Comparison of ENCODE assay signal across 9 cellular contexts in the genomic region with DNA sequence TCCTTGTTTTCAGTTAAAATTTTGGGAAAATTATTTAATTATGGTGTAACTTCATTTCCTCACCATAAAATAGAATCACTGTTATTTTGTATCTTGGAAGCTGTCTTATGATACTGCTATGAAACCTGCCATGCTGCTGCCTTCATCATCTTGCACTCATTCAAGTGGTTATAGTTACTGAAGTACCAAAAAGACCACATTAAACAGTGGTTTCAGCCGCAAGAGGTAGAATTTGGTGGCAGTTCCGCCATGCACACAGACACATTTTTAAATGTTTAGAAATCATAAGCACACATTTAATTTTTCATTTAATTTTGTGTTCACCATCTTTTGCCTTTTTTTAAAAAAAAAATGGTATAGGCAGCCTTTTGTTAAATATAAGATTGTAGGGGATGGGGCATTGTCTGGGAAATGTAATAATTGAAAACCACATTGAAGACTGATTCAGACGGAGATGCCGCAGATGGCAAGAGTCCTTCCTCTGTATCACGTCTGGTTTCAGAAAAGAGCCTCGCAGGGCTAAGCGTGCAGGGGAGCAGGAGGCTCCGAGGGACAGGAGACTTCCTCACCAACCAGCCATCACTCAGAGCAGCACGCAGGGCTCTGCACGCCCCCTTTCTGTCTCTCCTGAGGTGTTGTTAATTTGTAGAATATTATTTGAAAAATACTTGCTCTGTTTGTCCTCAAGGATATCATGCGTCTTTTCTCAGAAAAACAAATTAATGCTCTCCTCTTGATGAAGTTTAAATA.
DNase-seq lines count a peak whose midpoint lies in the region; ATAC-seq and TF ChIP-seq lines count a peak whose summit lies in the region.
"Had no signal": no experiment of that assay in that cellular context is flagged by ENCODE, and none has a peak within 500 bp of the region (broad histone marks: within the 10 kb centered on the region; RNA-seq: fewer than 3 reads in every experiment).

No MANE protein-coding gene starts in this region.

- TF ChIP-seq CTCF in smooth muscle cell (IDR thresholded peaks at IDR 0.05; ENCODE audit: borderline replicate concordance, insufficient read depth, poor library complexity, severe bottlenecking), result no peak
- no peak for TF ChIP-seq CTCF in left ventricle myocardium inferior (IDR thresholded peaks at IDR 0.05; ENCODE audit: borderline replicate concordance)

- H3K36me3 ChIP-seq in smooth muscle cell (ENCODE audit: low read depth) (no peaks in the 10 kb centered on the region), left ventricle myocardium inferior (no peaks in the 10 kb centered on the region)

- peaks cover 3% of the 10 kb centered on the region for H3F3A ChIP-seq in smooth muscle cell (ENCODE audit: low read depth)

- H3K27me3 ChIP-seq in smooth muscle cell (ENCODE audit: low read depth) (no peaks in the 10 kb centered on the region), left ventricle myocardium inferior (ENCODE audit: low read depth) (no peaks in the 10 kb centered on the region)

- H3K79me2 ChIP-seq in smooth muscle cell (ENCODE audit: low read depth), result no peaks in the 10 kb centered on the region

- intact Hi-C loops in left ventricle myocardium inferior (cut with micrococcal nuclease), result no loop called here

- no peak overlapping the region for H3K4me3 ChIP-seq in smooth muscle cell
- no peak overlapping the region for H3K4me3 ChIP-seq in left ventricle myocardium inferior

- peak in 2 of 3 experiments; percentile 15 to 17 for DNase-seq in activated CD8-positive, alpha-beta memory T cell treated with anti-CD3 and anti-CD28 coated beads for 48 hours (ENCODE audit: low read depth in 2 of 3, low spot score in 2 of 3)
- DNase-seq in smooth muscle cell (lab: John Stamatoyannopoulos, UW; ENCODE audit: unreplicated experiment) (no peak), iPS-NIHi11 (ENCODE audit: low spot score) (no peak), left ventricle myocardium inferior (no peak), dermis blood vessel endothelial cell (no peak)
- DNase-seq: islet precursor cell had no signal

- no peaks in the 10 kb centered on the region for H4K20me1 ChIP-seq in smooth muscle cell (ENCODE audit: low read depth)

- H3K9me3 ChIP-seq in smooth muscle cell (replicated peaks; ENCODE audit: low read depth) (no peaks in the 10 kb centered on the region), left ventricle myocardium inferior (replicated peaks) (peaks cover 6% of the 10 kb centered on the region)

- peak overlapping the region; percentile 69 for H2AFZ ChIP-seq in smooth muscle cell (ENCODE audit: low read depth)

- H3K9ac ChIP-seq in smooth muscle cell (ENCODE audit: low read depth), result peak overlapping the region; percentile 98

- H3K4me1 ChIP-seq in smooth muscle cell (ENCODE audit: low read depth), result peaks cover 44% of the 10 kb centered on the region
- H3K4me1 ChIP-seq in left ventricle myocardium inferior, result peaks cover 5% of the 10 kb centered on the region

- peak overlapping the region; percentile 99 for H3K27ac ChIP-seq in smooth muscle cell (ENCODE audit: low read depth)
- no peak overlapping the region for H3K27ac ChIP-seq in left ventricle myocardium inferior (replicated peaks)

- ATAC-seq in GM19035 (IDR thresholded peaks at IDR 0.05; ENCODE audit: unreplicated experiment) (peak; percentile 49), HG03064 (IDR thresholded peaks at IDR 0.05; ENCODE audit: low read depth, unreplicated experiment) (peak; percentile 72), HG03280 (IDR thresholded peaks at IDR 0.05; ENCODE audit: unreplicated experiment) (no peak)

- 86% methylated on average over 11 of the region's 11 CpGs for WGBS in smooth muscle cell (ENCODE audit: low lambda C conversion rate)

- no peak overlapping the region for H3K4me2 ChIP-seq in smooth muscle cell

Comparison
In these comparisons a context has a peak if more than half of its experiments do, and no peak if none do; other contexts are left out.
1. DNase-seq: peak in activated CD8-positive, alpha-beta memory T cell treated with anti-CD3 and anti-CD28 coated beads for 48 hours (2 of 3); none in smooth muscle cell (single experiment), iPS-NIHi11 (single experiment), left ventricle myocardium inferior (single experiment) and dermis blood vessel endothelial cell (single experiment).